In the genomic region with DNA sequence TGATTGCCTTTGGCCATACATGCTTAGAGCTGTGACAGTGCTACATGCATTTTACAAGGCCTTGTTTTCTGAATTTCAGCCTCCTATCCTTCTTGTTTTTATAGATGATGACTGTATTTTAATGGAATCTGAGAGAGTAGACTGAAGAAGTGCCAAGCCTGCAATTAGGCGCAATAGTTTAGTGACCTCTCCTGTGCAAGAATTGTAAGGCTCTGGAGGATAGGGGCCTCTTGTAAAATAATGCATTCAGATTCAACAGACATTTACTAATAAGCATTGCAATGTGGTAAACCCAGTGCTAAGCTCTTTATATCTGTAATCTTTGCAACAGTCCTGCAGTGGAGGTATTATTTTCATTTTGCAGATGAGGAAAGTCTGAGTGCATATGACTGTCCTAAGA, we compare ENCODE assay signal across 40 cellular contexts.
"Had no signal": no experiment of that assay in that cellular context is flagged by ENCODE, and none has a peak within 500 bp of the region (broad histone marks: within the 10 kb centered on the region; RNA-seq: fewer than 3 reads in every experiment).

No MANE protein-coding gene starts in this region.

- H3K4me1 ChIP-seq: adrenal gland, breast epithelium had no signal

- FAIRE-seq: astrocyte, RCC 7860 had no signal

- H3K4me3 ChIP-seq: adrenal gland, body of pancreas, breast epithelium, MG63, PC-9 had no signal

- ATAC-seq: activated naive CD4-positive, alpha-beta T cell treated with anti-CD3 and anti-CD28 coated beads, Interleukin-2, amount 50 U/mL, for 72 hours; activated T-cell treated with anti-CD3 and anti-CD28 coated beads, Interleukin-2, amount 50 U/mL, for 4 hours; body of pancreas; Right ventricle myocardium inferior; SK-N-SH treated with all-trans-retinoic acid at 6 μM for 48 hours; T-cell; T-helper 17 cell had no signal

- H3K4me2 ChIP-seq: PC-9 had no signal

- H3K36me3 ChIP-seq: adrenal gland, breast epithelium, MG63 had no signal

- H3K27me3 ChIP-seq: adrenal gland, body of pancreas, breast epithelium, MG63 had no signal

- H3K27ac ChIP-seq: adrenal gland, body of pancreas, breast epithelium, PC-9, RWPE1, VCaP had no signal

- DNase-seq: activated B cell treated with CpG ODN at 0.5 μM for 24 hours; activated CD4-positive, alpha-beta memory T cell treated with anti-CD3 and anti-CD28 coated beads for 36 hours; activated CD4-positive, alpha-beta T cell treated with anti-CD3 and anti-CD28 coated beads for 4 hours; activated CD4-positive, alpha-beta T cell treated with anti-CD3 and anti-CD28 coated beads, Interleukin-2, amount 50 U/mL, for 1 hour; activated CD4-positive, CD25-positive, alpha-beta regulatory T cell treated with anti-CD3 and anti-CD28 coated beads, Interleukin-2, amount 50 U/mL, for 72 hours; activated CD8-positive, alpha-beta memory T cell treated with anti-CD3 and anti-CD28 coated beads, Interleukin-2, amount 50 U/mL, for 4 hours; activated gamma-delta T cell treated with Interleukin-2 at 50 U/mL for 16 hours; activated naive CD4-positive, alpha-beta T cell treated with anti-CD3 and anti-CD28 coated beads for 36 hours; activated T-cell treated with anti-CD3 and anti-CD28 coated beads for 4 hours; activated T-cell treated with anti-CD3 and anti-CD28 coated beads, Interleukin-2, amount 50 U/mL, for 4 hours; adrenal gland; body of pancreas; central memory CD4-positive, alpha-beta T cell; IMR-90; Karpas-422; KBM-7; MG63; NCI-H1048; NCI-H1105 treated with DMSO at 0.1 percent for 48 hours; NCI-H1436; NCI-H1694; NCI-H1930; NCI-H2081 treated with DMSO at 0.1 percent for 48 hours; NCI-H446 treated with DMSO at 0.1 percent for 48 hours; NCI-H524; NCI-H69; NCI-H82; PC-9; SIG-M5; T-cell; T-helper 17 cell; T-helper 9 cell had no signal

- H3K9me3 ChIP-seq: adrenal gland, body of pancreas, breast epithelium, MG63 had no signal

- H2AFZ ChIP-seq: PC-9 had no signal
